1 cellular context compared by ENCODE assay signal in genomic region chr20:2840138-2840966, GRCh38.
A peak's percentile ranks its signal among the peaks of the same experiment; 100 is the strongest.
TF ChIP-seq lines count a peak whose summit lies in the region.

Gene PCED1A (minus strand): TSS chr20:2840655. CDS start chr20:2839912, 743 bp downstream.
Gene VPS16 (plus strand): TSS chr20:2840745. CDS start chr20:2840775, 30 bp downstream.

TF ChIP-seq in HepG2, 621 proteins besides CTCF, POLR2A, EP300 and RAD21 (continued from another document and continues in another):
- peak; percentile 54; the same call in 1 of the 2 replicates for TF ChIP-seq MAZ (IDR thresholded peaks at IDR 0.05; ENCODE audit: borderline replicate concordance, low read depth, low read length)
- peak; percentile 67; the same call in 1 of the 2 replicates for TF ChIP-seq MAZ (CRISPR knock-in tag; IDR thresholded peaks at IDR 0.05; ENCODE audit: low read depth)
- TF ChIP-seq ETV5 (CRISPR knock-in tag; IDR thresholded peaks at IDR 0.05; ENCODE audit: borderline replicate concordance) = peak; percentile 93
- peak; percentile 14; the same call in 1 of the 2 replicates for TF ChIP-seq DPF2 (CRISPR knock-in tag; IDR thresholded peaks at IDR 0.05; ENCODE audit: borderline replicate concordance, low read depth)
- TF ChIP-seq SIN3B (IDR thresholded peaks at IDR 0.05; ENCODE audit: low read length) = peak; percentile 46; the same call in 1 of the 2 replicates
- TF ChIP-seq PHB2 (IDR thresholded peaks at IDR 0.05; ENCODE audit: partially characterized antibody) = no peak
- peak; percentile 77 for TF ChIP-seq CBX5 (CRISPR knock-in tag; IDR thresholded peaks at IDR 0.05; ENCODE audit: borderline replicate concordance)
- TF ChIP-seq ZKSCAN5 (CRISPR knock-in tag; IDR thresholded peaks at IDR 0.05) = no peak
- no peak for TF ChIP-seq SIX4 (CRISPR knock-in tag; IDR thresholded peaks at IDR 0.05)
- peak; percentile 95 for TF ChIP-seq MXD3 (CRISPR knock-in tag; IDR thresholded peaks at IDR 0.05)
- TF ChIP-seq MYC (CRISPR knock-in tag; IDR thresholded peaks at IDR 0.05; ENCODE audit: borderline replicate concordance) = peak; percentile 98
- 0 out of 2 replicates have a peak, but pooled peaks have one; percentile 67 for TF ChIP-seq MZF1 (CRISPR knock-in tag; IDR thresholded peaks at IDR 0.05; ENCODE audit: borderline replicate concordance)
- TF ChIP-seq POLR2AphosphoS2 (IDR thresholded peaks at IDR 0.05; ENCODE audit: low read depth, low read length) = no peak
- TF ChIP-seq KLF9 (CRISPR knock-in tag; IDR thresholded peaks at IDR 0.05; ENCODE audit: low read depth) = peak; percentile 80; the same call in 1 of the 2 replicates
- TF ChIP-seq ZNF3 (CRISPR knock-in tag; IDR thresholded peaks at IDR 0.05) = peak; percentile 65; the same call in 1 of the 2 replicates
- TF ChIP-seq SP140L (CRISPR knock-in tag; IDR thresholded peaks at IDR 0.05; ENCODE audit: borderline replicate concordance) = 0 out of 2 replicates have a peak, but pooled peaks have one; percentile 87
- no peak for TF ChIP-seq ZNF878 (CRISPR knock-in tag; IDR thresholded peaks at IDR 0.05)
- no peak for TF ChIP-seq MAFK (conservative IDR thresholded peaks at IDR 0.05 in 1 of 2, IDR thresholded peaks at IDR 0.05 in 1 of 2; ENCODE audit: low read length in 2 of 2)
- TF ChIP-seq ZNF501 (CRISPR knock-in tag; IDR thresholded peaks at IDR 0.05) = peak; percentile 98
- TF ChIP-seq ZFP82 (CRISPR knock-in tag; IDR thresholded peaks at IDR 0.05; ENCODE audit: borderline replicate concordance) = peak; percentile 99
- TF ChIP-seq ZNF879 (CRISPR knock-in tag; IDR thresholded peaks at IDR 0.05) = peak; percentile 99
- no peak for TF ChIP-seq HDAC6 (IDR thresholded peaks at IDR 0.05; ENCODE audit: low read depth, low read length)
- TF ChIP-seq MXI1 (IDR thresholded peaks at IDR 0.05; ENCODE audit: borderline replicate concordance, low read depth, low read length) = peak; percentile 81; the same call in 2 of the 3 replicates
- peak; percentile 97 for TF ChIP-seq ZNF274 (CRISPR knock-in tag; IDR thresholded peaks at IDR 0.05)
- TF ChIP-seq RFX3 (CRISPR knock-in tag; IDR thresholded peaks at IDR 0.05) = no peak
- TF ChIP-seq ZNF773 (CRISPR knock-in tag; IDR thresholded peaks at IDR 0.05; ENCODE audit: borderline replicate concordance) = peak; percentile 95; the same call in 1 of the 2 replicates
- peak; percentile 62; the same call in 1 of the 2 replicates for TF ChIP-seq PRDM15 (CRISPR knock-in tag; IDR thresholded peaks at IDR 0.05)
- peak; percentile 97 for TF ChIP-seq ZNF781 (CRISPR knock-in tag; IDR thresholded peaks at IDR 0.05; ENCODE audit: borderline replicate concordance, not compliant biosample characterization)
- TF ChIP-seq ONECUT2 (CRISPR knock-in tag; IDR thresholded peaks at IDR 0.05) = 0 out of 2 replicates have a peak, but pooled peaks have one; percentile 49
- no peak for TF ChIP-seq ZBTB39 (CRISPR knock-in tag; IDR thresholded peaks at IDR 0.05)
- TF ChIP-seq MBD4 (IDR thresholded peaks at IDR 0.05; ENCODE audit: borderline replicate concordance, low read length) = no peak
- peak; percentile 75 for TF ChIP-seq SP2 (CRISPR knock-in tag; IDR thresholded peaks at IDR 0.05)
- TF ChIP-seq ZNF329 (CRISPR knock-in tag; IDR thresholded peaks at IDR 0.05; ENCODE audit: low read depth) = 0 out of 2 replicates have a peak, but pooled peaks have one; percentile 71
- 0 out of 2 replicates have a peak, but pooled peaks have one; percentile 49 for TF ChIP-seq PREB (CRISPR knock-in tag; IDR thresholded peaks at IDR 0.05)
- no peak for TF ChIP-seq ZNF337 (CRISPR knock-in tag; IDR thresholded peaks at IDR 0.05; ENCODE audit: borderline replicate concordance, low read depth)
- peak; percentile 70 for TF ChIP-seq HNRNPUL1 (IDR thresholded peaks at IDR 0.05; ENCODE audit: low read depth, low read length)
- no peak for TF ChIP-seq FUBP1 (CRISPR knock-in tag; IDR thresholded peaks at IDR 0.05; ENCODE audit: borderline replicate concordance)
- 0 out of 2 replicates have a peak, but pooled peaks have one; percentile 10 for TF ChIP-seq HHEX (CRISPR knock-in tag; IDR thresholded peaks at IDR 0.05)
- peak; percentile 78; the same call in 1 of the 2 replicates for TF ChIP-seq ETS1 (CRISPR knock-in tag; IDR thresholded peaks at IDR 0.05)
- TF ChIP-seq ZNF570 (CRISPR knock-in tag; IDR thresholded peaks at IDR 0.05; ENCODE audit: borderline replicate concordance) = peak; percentile 87; the same call in 1 of the 2 replicates
- TF ChIP-seq NFRKB (IDR thresholded peaks at IDR 0.05) = no peak
- TF ChIP-seq MTA3 (CRISPR knock-in tag; IDR thresholded peaks at IDR 0.05) = peak; percentile 92; the same call in 1 of the 2 replicates
- TF ChIP-seq ZBTB43 (CRISPR knock-in tag; conservative IDR thresholded peaks at IDR 0.05) = peak; percentile 91
- peak; percentile 90; the same call in 1 of the 2 replicates for TF ChIP-seq CREBL2 (CRISPR knock-in tag; IDR thresholded peaks at IDR 0.05; ENCODE audit: borderline replicate concordance)
- TF ChIP-seq ZNF747 (CRISPR knock-in tag; IDR thresholded peaks at IDR 0.05; ENCODE audit: borderline replicate concordance) = peak; percentile 97
- TF ChIP-seq ZNF678 (CRISPR knock-in tag; IDR thresholded peaks at IDR 0.05) = peak; percentile 96; the same call in 1 of the 2 replicates
- TF ChIP-seq HOXA9 (CRISPR knock-in tag; IDR thresholded peaks at IDR 0.05; ENCODE audit: borderline replicate concordance) = peak; percentile 96; the same call in 1 of the 2 replicates
- peak; percentile 99 for TF ChIP-seq CSRNP1 (CRISPR knock-in tag; IDR thresholded peaks at IDR 0.05)
